25 cellular contexts compared by ENCODE assay signal in genomic region chr3:109175411-109175810, GRCh38. TPM values are rescaled to one million over a fixed set of nuclear protein-coding genes. Genes with fewer than 3 reads are reported as not detected.
A peak's percentile ranks its signal among the peaks of the same experiment; 100 is the strongest.
DNase-seq lines count a peak whose midpoint lies in the region; ATAC-seq, FAIRE-seq and TF ChIP-seq lines count a peak whose summit lies in the region.
"Had no signal": no experiment of that assay in that cellular context is flagged by ENCODE, and none has a peak within 500 bp of the region (broad histone marks: within the 10 kb centered on the region; RNA-seq: fewer than 3 reads in every experiment).

No MANE protein-coding gene starts in this region.

- no peak overlapping the region for H2BK120ac ChIP-seq in mesenchymal stem cell (ENCODE audit: low read depth, low read length)

- no peak overlapping the region for H3K18ac ChIP-seq in mesenchymal stem cell (ENCODE audit: low read depth in 1 of 2, low read length in 2 of 2)

- H2BK12ac ChIP-seq in mesenchymal stem cell (ENCODE audit: low read length in 2 of 2), result no peak overlapping the region

- H4K20me1 ChIP-seq in astrocyte (ENCODE audit: insufficient read depth, low read length), result no peaks in the 10 kb centered on the region

- H3K27ac ChIP-seq in astrocyte (ENCODE audit: low read depth, low read length) (no peak overlapping the region), mesenchymal stem cell (ENCODE audit: low read length, poor library complexity, severe bottlenecking) (no peak overlapping the region)
- H3K27ac ChIP-seq: GM23248 had no signal

- no peaks in the 10 kb centered on the region for H3K36me3 Mint-ChIP-seq in astrocyte (ENCODE audit: low read depth, unreplicated experiment)
- H3K36me3 Mint-ChIP-seq: CD4-positive, alpha-beta memory T cell had no signal

- H3K27ac Mint-ChIP-seq in astrocyte (ENCODE audit: unreplicated experiment), result no peak overlapping the region
- H3K27ac Mint-ChIP-seq: CD4-positive, alpha-beta memory T cell; H9 had no signal

- H2AFZ ChIP-seq in astrocyte (ENCODE audit: low read depth, low read length), result no peak overlapping the region
- H2AFZ ChIP-seq in mesenchymal stem cell (ENCODE audit: low read depth, low read length), result no peak overlapping the region
- H2AFZ ChIP-seq: GM23248 had no signal

- no peak overlapping the region for H2BK15ac ChIP-seq in mesenchymal stem cell (ENCODE audit: low read depth, poor library complexity, severe bottlenecking)

- H3K4me1 Mint-ChIP-seq in astrocyte (ENCODE audit: low read depth, unreplicated experiment), result peaks cover 17% of the 10 kb centered on the region
- H3K4me1 Mint-ChIP-seq: CD4-positive, alpha-beta memory T cell had no signal

- H3K14ac ChIP-seq in mesenchymal stem cell (ENCODE audit: low read length in 2 of 2), result no peak overlapping the region

- no peak overlapping the region for H3K4me3 Mint-ChIP-seq in astrocyte (ENCODE audit: unreplicated experiment)
- H3K4me3 Mint-ChIP-seq: CD4-positive, alpha-beta memory T cell; H9 had no signal

- no peaks in the 10 kb centered on the region for H3K79me2 ChIP-seq in astrocyte (ENCODE audit: insufficient read depth, low read length)

- DNase-seq in EL, result peak; percentile 34
- DNase-seq in M059J (ENCODE audit: low read depth), result peak; percentile 15
- DNase-seq in astrocyte (ENCODE audit: low read depth), result peak; percentile 19
- DNase-seq in mesenchymal stem cell, result peak; percentile 72
- no peak for DNase-seq in urothelium cell line (ENCODE audit: low spot score)
- no peak for DNase-seq in amniotic stem cell (lab: John Stamatoyannopoulos, UW)
- no peak for DNase-seq in NCI-H345 (lab: John Stamatoyannopoulos, UW)
- DNase-seq: 8988T; C1 segment of cervical spinal cord; Calu3; CD4-positive, alpha-beta memory T cell; COR-L47; DMS53; DMS79 treated with DMSO at 0.1 percent for 48 hours; GDM1; GM23248; H9 had no signal

- H3K27me3 Mint-ChIP-seq in astrocyte (ENCODE audit: low read depth, unreplicated experiment), result no peaks in the 10 kb centered on the region

- H3K79me1 ChIP-seq in mesenchymal stem cell (replicated peaks; ENCODE audit: low read length, poor library complexity, severe bottlenecking), result no peaks in the 10 kb centered on the region

- no peaks in the 10 kb centered on the region for H3K27me3 ChIP-seq in astrocyte (ENCODE audit: insufficient read depth, low read length)
- H3K27me3 ChIP-seq in mesenchymal stem cell (ENCODE audit: control insufficient read depth in 1 of 2, insufficient read depth in 1 of 2, low read length in 2 of 2), result peaks cover 0 to 4% of the 10 kb centered on the region in 2 experiments

- no peak overlapping the region for H3K4me3 ChIP-seq in astrocyte (ENCODE audit: insufficient read depth, low read depth, low read length)
- H3K4me3 ChIP-seq in mesenchymal stem cell (ENCODE audit: insufficient read depth in 1 of 2, low read depth in 1 of 2, low read length in 2 of 2), result no peak overlapping the region
- H3K4me3 ChIP-seq: GM12878, GM23248 had no signal

- H3K9me3 ChIP-seq in astrocyte (ENCODE audit: insufficient read depth, low read depth, low read length), result no peaks in the 10 kb centered on the region
- no peaks in the 10 kb centered on the region for H3K9me3 ChIP-seq in mesenchymal stem cell (ENCODE audit: control insufficient read depth, low read length)

- TF ChIP-seq CTCF in astrocyte (IDR thresholded peaks at IDR 0.05; ENCODE audit: insufficient read depth, low read depth, low read length), result no peak

- no peak overlapping the region for H2BK5ac ChIP-seq in mesenchymal stem cell (ENCODE audit: low read depth, low read length, poor library complexity, severe bottlenecking)

- H3K4ac ChIP-seq in mesenchymal stem cell (ENCODE audit: low read depth in 1 of 2, low read length in 2 of 2), result no peak overlapping the region

- no peaks in the 10 kb centered on the region for H3K9me3 Mint-ChIP-seq in astrocyte (ENCODE audit: unreplicated experiment)
- H3K9me3 Mint-ChIP-seq: H9 had no signal

- H4K8ac ChIP-seq in mesenchymal stem cell (ENCODE audit: low read length), result no peak overlapping the region

- no peak overlapping the region for H4K91ac ChIP-seq in mesenchymal stem cell (ENCODE audit: low read length)

- H3K4me2 ChIP-seq in astrocyte (ENCODE audit: low read length), result no peak overlapping the region
- no peak overlapping the region for H3K4me2 ChIP-seq in mesenchymal stem cell (ENCODE audit: low read length, poor library complexity, severe bottlenecking)

- H3K9ac ChIP-seq in astrocyte (ENCODE audit: low read length) (no peak overlapping the region), mesenchymal stem cell (ENCODE audit: low read length) (no peak overlapping the region)
- H3K9ac ChIP-seq: GM23248 had no signal

- no peak overlapping the region for H3K23ac ChIP-seq in mesenchymal stem cell (ENCODE audit: low read length in 2 of 2)

- 60% methylated on average over 3 of the region's 3 CpGs for WGBS in mesenchymal stem cell

- H3K36me3 ChIP-seq in astrocyte (ENCODE audit: insufficient read depth, low read length) (no peaks in the 10 kb centered on the region), mesenchymal stem cell (ENCODE audit: control insufficient read depth in 1 of 2, insufficient read depth in 2 of 2, low read depth in 1 of 2, low read length in 2 of 2) (no peaks in the 10 kb centered on the region)

- FAIRE-seq in astrocyte (lab: Jason Lieb, UNC), result no peak
- no peak for FAIRE-seq in urothelium cell line (lab: Jason Lieb, UNC)
- FAIRE-seq: GM12878, GM19239, H1 had no signal

- no peak overlapping the region for H2AK5ac ChIP-seq in mesenchymal stem cell (ENCODE audit: low read length, severe bottlenecking)

- H3K4me1 ChIP-seq in astrocyte (ENCODE audit: insufficient read depth, low read length), result no peaks in the 10 kb centered on the region
- H3K4me1 ChIP-seq in mesenchymal stem cell (ENCODE audit: control insufficient read depth, insufficient read depth, low read depth, low read length), result no peaks in the 10 kb centered on the region

- no peak for ATAC-seq in HG02938 (IDR thresholded peaks at IDR 0.05; ENCODE audit: unreplicated experiment)
- ATAC-seq: GM12878, HCT116 had no signal

RNA-seq across cellular contexts. Expression of gene C3orf85, which starts 38.9 kb away (rescaled TPM):
- not detected in 2 replicates for total RNA-seq in M059J (2014; rRNA removed; shearing (Covaris generic))
- total RNA-seq in astrocyte, result not detected in 2 replicates
- polyA plus RNA-seq in mesenchymal stem cell (2013, experiment 1 of 2), result not detected
- not detected for polyA plus RNA-seq in mesenchymal stem cell (2013, experiment 2 of 2)
- total RNA-seq: A673; Calu3; CD4-positive, alpha-beta memory T cell; Daoy; GM12878; GM23248; H1; H9 had no signal
- polyA plus RNA-seq: BJ; CD4-positive, alpha-beta memory T cell; GM12878; GM23248; H1 had no signal

RNA-seq across cellular contexts. Expression of gene MORC1, which starts 57.5 kb away (rescaled TPM):
- 0.02 TPM in 1 of 2 replicates, not detected in the other for total RNA-seq in M059J (2014; rRNA removed; shearing (Covaris generic))
- not detected in 2 replicates for total RNA-seq in astrocyte
- not detected for polyA plus RNA-seq in mesenchymal stem cell (2013, experiment 1 of 2)
- polyA plus RNA-seq in mesenchymal stem cell (2013, experiment 2 of 2), result not detected
- total RNA-seq: Calu3; CD4-positive, alpha-beta memory T cell; Daoy; GM12878; GM23248; H1; H9 had no signal
- polyA plus RNA-seq: BJ; CD4-positive, alpha-beta memory T cell; GM23248; H1 had no signal

Comparison
In these comparisons a context has a peak if more than half of its experiments do, and no peak if none do; other contexts are left out.
1. DNase-seq: peak in EL (single experiment), M059J (single experiment), astrocyte (single experiment) and mesenchymal stem cell (single experiment); none in urothelium cell line (single experiment), amniotic stem cell (single experiment) and NCI-H345 (single experiment).